In genomic region chr19:50475101-50475568, GRCh38 we compare ENCODE assay signal across 2 cellular contexts.
TF ChIP-seq lines count a peak whose summit lies in the region.

No MANE protein-coding gene starts in this region.

TF ChIP-seq in HCT116, 20 proteins besides CTCF, POLR2A, EP300 and RAD21:
- no peak for TF ChIP-seq REST (IDR thresholded peaks at IDR 0.05; ENCODE audit: low read depth)
- TF ChIP-seq JUND (IDR thresholded peaks at IDR 0.05): no peak
- TF ChIP-seq ZBTB33 (IDR thresholded peaks at IDR 0.05; ENCODE audit: extremely low read depth, insufficient replicate concordance, low read length): no peak

TF ChIP-seq in GM23338, 12 proteins besides CTCF, POLR2A, EP300 and RAD21 (continued from another document):
- TF ChIP-seq ETS1 (IDR thresholded peaks at IDR 0.05): no peak
- TF ChIP-seq EZH2phosphoT487 (IDR thresholded peaks at IDR 0.05; ENCODE audit: unreplicated experiment): no peak
- TF ChIP-seq ZNF331 (CRISPR knock-in tag; IDR thresholded peaks at IDR 0.05; ENCODE audit: low read depth): no peak
- no peak for TF ChIP-seq REST (IDR thresholded peaks at IDR 0.05; ENCODE audit: unreplicated experiment)
- TF ChIP-seq ZNF462 (CRISPR knock-in tag; IDR thresholded peaks at IDR 0.05): no peak
- no peak for TF ChIP-seq CREB1 (CRISPR knock-in tag; IDR thresholded peaks at IDR 0.05; ENCODE audit: low read depth)
- no peak for TF ChIP-seq STAT1 (IDR thresholded peaks at IDR 0.05; ENCODE audit: unreplicated experiment)
